In genomic region chr10:60257767-60258428, GRCh38 we compare ENCODE assay signal across 22 cellular contexts.
DNase-seq lines count a peak whose midpoint lies in the region; ATAC-seq, FAIRE-seq and TF ChIP-seq lines count a peak whose summit lies in the region.
"Had no signal": no experiment of that assay in that cellular context is flagged by ENCODE, and none has a peak within 500 bp of the region (broad histone marks: within the 10 kb centered on the region; RNA-seq: fewer than 3 reads in every experiment).

No MANE protein-coding gene starts in this region.

- H2BK5ac ChIP-seq in H1 (ENCODE audit: low read depth, low read length): no peak overlapping the region

- no peak overlapping the region for H3K23ac ChIP-seq in H1 (ENCODE audit: insufficient read length)

- H3K9ac ChIP-seq in H1 (replicated peaks in 1 of 4; ENCODE audit: extremely low read depth in 1 of 4, low read depth in 3 of 4, low read length in 3 of 4): no peak overlapping the region
- H3K9ac ChIP-seq: KMS-11 had no signal

- no peak overlapping the region for H2AK5ac ChIP-seq in H1 (ENCODE audit: low read depth, low read length)

- POLR2A ChIA-PET in H1 (lab: Charles Lee; ENCODE audit: partially characterized antibody): interaction anchor here (0.5 kb wide), 1 partner anchor 30 kb away, joined by 3 read pairs; no protein-coding TSS in a partner anchor

- no peak overlapping the region for H2BK120ac ChIP-seq in H1 (replicated peaks; ENCODE audit: low read depth, low read length)

- H3K56ac ChIP-seq in H1 (replicated peaks; ENCODE audit: insufficient read length, low read depth, low read length): no peak overlapping the region

- no peaks in the 10 kb centered on the region for H4K20me1 ChIP-seq in H1 (replicated peaks in 1 of 2; ENCODE audit: control insufficient read depth in 1 of 2, insufficient read depth in 2 of 2, low read length in 2 of 2)

- no peak for TF ChIP-seq EP300 in H1 (IDR thresholded peaks at IDR 0.05; ENCODE audit: borderline replicate concordance in 1 of 2, low read depth in 2 of 2, low read length in 2 of 2)

- no peak overlapping the region for H2BK12ac ChIP-seq in H1 (ENCODE audit: low read depth, low read length)

- H3K4me1 ChIP-seq in H1 (replicated peaks in 1 of 4; ENCODE audit: control insufficient read depth in 3 of 4, insufficient read depth in 4 of 4, low read length in 3 of 4) (peaks cover 0 to 6% (median 4%) of the 10 kb centered on the region in 4 experiments; a peak in 5 of 7 replicates), left lung (no peaks in the 10 kb centered on the region), mucosa of descending colon (ENCODE audit: low read depth) (no peaks in the 10 kb centered on the region)
- H3K4me1 ChIP-seq: uterus had no signal

- H3K9me3 Mint-ChIP-seq in nephron: no peaks in the 10 kb centered on the region
- H3K9me3 Mint-ChIP-seq: activated CD4-positive, alpha-beta T cell treated with anti-CD3 and anti-CD28 coated beads, Interleukin-2, amount 10 ng/mL, durations not matched to agents 7 days and 5 days; T-cell had no signal

- DNase-seq in Right ventricle myocardium superior: no peak
- no peak for DNase-seq in left cardiac atrium
- no peak for DNase-seq in H1 (ENCODE audit: low read depth in 1 of 2, low spot score in 2 of 2)
- DNase-seq in activated gamma-delta T cell (lab: John Stamatoyannopoulos, UW): no peak
- DNase-seq in cerebellum (ENCODE audit: low spot score): no peak
- DNase-seq in left lung: no peak
- no peak for DNase-seq in mucosa of descending colon
- DNase-seq: activated CD4-positive, alpha-beta T cell treated with anti-CD3 and anti-CD28 coated beads, Interleukin-2, amount 10 ng/mL, durations not matched to agents 7 days and 5 days; effector CD4-positive, alpha-beta T cell; NCI-H1048; NCI-H2029 treated with DMSO at 0.1 percent for 48 hours; posterior cingulate gyrus; small intestine; stimulated activated CD4-positive, alpha-beta T cell treated with anti-CD3 and anti-CD28 coated beads, Interleukin-4, amount 100 ng/mL, for 24 hours; T-cell; uterus had no signal

- CTCF ChIA-PET in H1 (lab: Charles Lee; ENCODE audit: partially characterized antibody): interaction anchor here (0.8 to 1.4 kb wide), 3 partner anchors 10 to 19 kb away, joined by 3 to 4 read pairs (median 3); no protein-coding TSS in a partner anchor

- no peak for TF ChIP-seq RAD21 in H1 (IDR thresholded peaks at IDR 0.05 in 1 of 2, conservative IDR thresholded peaks at IDR 0.05 in 1 of 2; ENCODE audit: low read depth in 2 of 2, low read length in 2 of 2)

- no peak for TF ChIP-seq POLR2A in H1 (IDR thresholded peaks at IDR 0.05; ENCODE audit: control extremely low read depth in 1 of 2, low read depth in 2 of 2, low read length in 2 of 2)

- H3K23me2 ChIP-seq in H1 (ENCODE audit: low read depth, low read length): no peaks in the 10 kb centered on the region

- peaks cover 16% of the 10 kb centered on the region for H3K4me1 Mint-ChIP-seq in nephron
- H3K4me1 Mint-ChIP-seq: CD14-positive monocyte had no signal

- H4K8ac ChIP-seq in H1 (ENCODE audit: extremely low read depth, insufficient read depth, low read length): no peak overlapping the region

- H3K27ac ChIP-seq in H1 (ENCODE audit: low read depth, low read length) (no peak overlapping the region), left lung (no peak overlapping the region)
- H3K27ac ChIP-seq: gastroesophageal sphincter, KMS-11, uterus had no signal

- H3K4me3 ChIP-seq in H1 (ENCODE audit: extremely low read depth in 1 of 4, insufficient read depth in 2 of 4, low read depth in 3 of 4, low read length in 4 of 4): no peak overlapping the region
- no peak overlapping the region for H3K4me3 ChIP-seq in left lung
- no peak overlapping the region for H3K4me3 ChIP-seq in mucosa of descending colon
- H3K4me3 ChIP-seq: gastroesophageal sphincter, uterus had no signal

- no peak overlapping the region for H3K4ac ChIP-seq in H1 (replicated peaks; ENCODE audit: insufficient read length, low read depth, low read length)

- no peaks in the 10 kb centered on the region for H3K79me1 ChIP-seq in H1 (ENCODE audit: low read depth, low read length)

- H3K36me3 Mint-ChIP-seq in nephron (ENCODE audit: low read depth): peaks cover 3% of the 10 kb centered on the region
- H3K36me3 Mint-ChIP-seq: CD14-positive monocyte had no signal

- intact Hi-C loops in Right ventricle myocardium superior (cut with DNase I): no loop called here
- intact Hi-C loops in left cardiac atrium (cut with DNase I): no loop called here
- intact Hi-C loops in left lung (cut with DNase I): no loop called here
- intact Hi-C loops in mucosa of descending colon (cut with DNase I, micrococcal nuclease): no loop called here

- H2BK20ac ChIP-seq in H1 (ENCODE audit: low read length): no peak overlapping the region

- no peaks in the 10 kb centered on the region for H3K36me3 ChIP-seq in H1 (ENCODE audit: control insufficient read depth in 2 of 4, insufficient read depth in 4 of 4, low read length in 3 of 4)
- no peaks in the 10 kb centered on the region for H3K36me3 ChIP-seq in left lung
- H3K36me3 ChIP-seq in mucosa of descending colon (ENCODE audit: low read depth): no peaks in the 10 kb centered on the region
- H3K36me3 ChIP-seq: gastroesophageal sphincter, uterus had no signal

- TF ChIP-seq CTCF in H1 (IDR thresholded peaks at IDR 0.05; ENCODE audit: control extremely low read depth in 1 of 3, insufficient read depth in 1 of 3, low read depth in 1 of 3, low read length in 3 of 3) (no peak), nephron (IDR thresholded peaks at IDR 0.05; ENCODE audit: unreplicated experiment in 3 of 3) (no peak), left lung (IDR thresholded peaks at IDR 0.05) (no peak), mucosa of descending colon (IDR thresholded peaks at IDR 0.05) (no peak)

- FAIRE-seq in H1 (lab: Jason Lieb, UNC): no peak
- FAIRE-seq: small intestine had no signal

- H3K14ac ChIP-seq in H1 (ENCODE audit: insufficient read length): no peak overlapping the region

- ATAC-seq in Right ventricle myocardium superior (ENCODE audit: poor library complexity) (peak; percentile 48), left cardiac atrium (no peak), left lung (no peak), mucosa of descending colon (no peak)
- ATAC-seq: esophagus mucosa, gastroesophageal sphincter, Right ventricle myocardium inferior, T-cell had no signal

- no peak overlapping the region for H2AFZ ChIP-seq in H1 (ENCODE audit: low read length)

- H3K9me3 ChIP-seq in H1 (ENCODE audit: insufficient read depth in 2 of 2, low read depth in 1 of 2, low read length in 1 of 2): no peaks in the 10 kb centered on the region
- no peaks in the 10 kb centered on the region for H3K9me3 ChIP-seq in left lung
- no peaks in the 10 kb centered on the region for H3K9me3 ChIP-seq in mucosa of descending colon
- H3K9me3 ChIP-seq: gastroesophageal sphincter, uterus had no signal

- peak overlapping the region; percentile 20 to 66 (median 57) for H3K27ac Mint-ChIP-seq in nephron
- H3K27ac Mint-ChIP-seq: activated CD4-positive, alpha-beta T cell treated with anti-CD3 and anti-CD28 coated beads, Interleukin-2, amount 10 ng/mL, durations not matched to agents 7 days and 5 days; CD14-positive monocyte; T-cell had no signal

- H3K18ac ChIP-seq in H1 (ENCODE audit: extremely low read depth, low read length): no peak overlapping the region

- WGBS in H1 (ENCODE audit: extremely low coverage in 1 of 2, insufficient coverage in 1 of 2, insufficient read length in 1 of 2, insufficient replicate concordance in 2 of 2, low coverage in 1 of 2, low lambda C conversion rate in 2 of 2, missing lambda C conversion rate in 1 of 2), 2 experiments: 55% methylated on average over 3 of the region's 3 CpGs; no CpG with 5 or more reads in 1 of the 2 experiments

- no peak overlapping the region for H3K4me3 Mint-ChIP-seq in nephron
- H3K4me3 Mint-ChIP-seq: activated CD4-positive, alpha-beta T cell treated with anti-CD3 and anti-CD28 coated beads, Interleukin-2, amount 10 ng/mL, durations not matched to agents 7 days and 5 days; CD14-positive monocyte; T-cell had no signal

- no peak overlapping the region for H4K5ac ChIP-seq in H1 (ENCODE audit: insufficient read length, low read depth, low read length)

- peak overlapping the region; percentile 6 to 42; a peak in 1 of 4 replicates for H3K4me2 ChIP-seq in H1 (ENCODE audit: insufficient read depth in 1 of 2, low read depth in 2 of 2, low read length in 2 of 2)
- H3K4me2 ChIP-seq: KMS-11 had no signal

- no peaks in the 10 kb centered on the region for H3K27me3 ChIP-seq in H1 (replicated peaks in 1 of 4; ENCODE audit: control insufficient read depth in 3 of 4, extremely low read depth in 1 of 4, insufficient read depth in 3 of 4, low read length in 3 of 4)
- H3K27me3 ChIP-seq in left lung: no peaks in the 10 kb centered on the region
- H3K27me3 ChIP-seq: gastroesophageal sphincter, uterus had no signal

- no peaks in the 10 kb centered on the region for H3K79me2 ChIP-seq in H1 (ENCODE audit: control insufficient read depth in 1 of 2, insufficient read depth in 2 of 2, low read length in 2 of 2)

- H3K27me3 Mint-ChIP-seq in nephron (ENCODE audit: low read depth): no peaks in the 10 kb centered on the region
- H3K27me3 Mint-ChIP-seq: activated CD4-positive, alpha-beta T cell treated with anti-CD3 and anti-CD28 coated beads, Interleukin-2, amount 10 ng/mL, durations not matched to agents 7 days and 5 days; T-cell had no signal

- H4K91ac ChIP-seq in H1 (replicated peaks; ENCODE audit: insufficient read length, low read length): no peak overlapping the region

- no peak overlapping the region for H2BK15ac ChIP-seq in H1 (ENCODE audit: low read length)

TF ChIP-seq in H1, 55 proteins besides CTCF, POLR2A, EP300 and RAD21:
- no peak for TF ChIP-seq CHD1 (IDR thresholded peaks at IDR 0.05; ENCODE audit: low read depth, low read length)
- 0 out of 2 replicates have a peak, but pooled peaks have one; percentile 22 for TF ChIP-seq BACH1 (IDR thresholded peaks at IDR 0.05; ENCODE audit: low read length)
- TF ChIP-seq MAFK (IDR thresholded peaks at IDR 0.05; ENCODE audit: low read depth, low read length): peak; percentile 69; the same call in 1 of the 2 replicates
- no peak for TF ChIP-seq GTF2F1 (IDR thresholded peaks at IDR 0.05; ENCODE audit: borderline replicate concordance, low read depth, low read length)
